ENCODE assay signal across 1 cellular context in the genomic region with DNA sequence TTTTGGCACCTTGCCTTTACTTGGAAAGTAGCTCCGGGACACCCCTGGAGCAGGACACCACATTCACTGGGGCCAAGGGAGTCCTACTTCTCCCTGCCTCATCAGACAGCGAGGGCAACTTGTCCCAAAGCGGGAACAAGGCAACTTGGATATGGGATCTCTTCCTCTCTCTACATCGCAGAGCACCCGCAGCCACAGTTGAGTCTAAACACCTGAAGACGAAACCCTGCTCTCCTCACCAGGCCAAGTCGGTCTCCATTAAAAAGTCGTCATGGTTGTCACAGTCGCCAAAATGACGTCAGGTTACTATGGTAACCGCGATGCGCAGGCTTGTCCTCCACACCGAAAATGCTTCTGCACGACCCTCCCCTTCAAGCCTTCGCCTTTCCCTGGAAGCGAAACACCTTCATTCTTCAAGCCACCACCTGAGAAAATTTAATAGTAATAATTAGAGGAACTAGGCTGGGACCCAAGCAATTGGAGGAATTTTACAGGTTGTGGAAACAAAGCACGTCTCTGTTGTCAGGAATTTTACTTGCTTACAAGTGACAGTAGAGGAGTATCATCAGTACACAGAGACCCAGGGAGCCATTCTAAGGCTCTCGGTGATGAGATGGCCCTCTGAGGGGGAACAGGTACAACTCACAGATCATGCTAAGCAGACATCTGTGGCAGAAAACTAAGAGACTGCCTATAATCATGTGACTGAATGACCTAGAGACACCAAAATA.
TF ChIP-seq lines count a peak whose summit lies in the region.

No MANE protein-coding gene starts in this region.

TF ChIP-seq in HepG2, 621 proteins besides CTCF, POLR2A, EP300 and RAD21:
- no peak for TF ChIP-seq ZNF20 (CRISPR knock-in tag; IDR thresholded peaks at IDR 0.05)
- no peak for TF ChIP-seq MYC (CRISPR knock-in tag; IDR thresholded peaks at IDR 0.05; ENCODE audit: borderline replicate concordance)
- no peak for TF ChIP-seq HMG20A (CRISPR knock-in tag; IDR thresholded peaks at IDR 0.05; ENCODE audit: borderline replicate concordance)
- TF ChIP-seq ZNF383 (CRISPR knock-in tag; IDR thresholded peaks at IDR 0.05; ENCODE audit: borderline replicate concordance) = no peak
- TF ChIP-seq ZBTB7B (CRISPR knock-in tag; IDR thresholded peaks at IDR 0.05) = no peak
- no peak for TF ChIP-seq ZNF713 (CRISPR knock-in tag; IDR thresholded peaks at IDR 0.05)
- TF ChIP-seq ZNF660 (CRISPR knock-in tag; IDR thresholded peaks at IDR 0.05; ENCODE audit: borderline replicate concordance, low read depth) = no peak
- no peak for TF ChIP-seq ZNF160 (CRISPR knock-in tag; IDR thresholded peaks at IDR 0.05)
- TF ChIP-seq, protein P1, sequence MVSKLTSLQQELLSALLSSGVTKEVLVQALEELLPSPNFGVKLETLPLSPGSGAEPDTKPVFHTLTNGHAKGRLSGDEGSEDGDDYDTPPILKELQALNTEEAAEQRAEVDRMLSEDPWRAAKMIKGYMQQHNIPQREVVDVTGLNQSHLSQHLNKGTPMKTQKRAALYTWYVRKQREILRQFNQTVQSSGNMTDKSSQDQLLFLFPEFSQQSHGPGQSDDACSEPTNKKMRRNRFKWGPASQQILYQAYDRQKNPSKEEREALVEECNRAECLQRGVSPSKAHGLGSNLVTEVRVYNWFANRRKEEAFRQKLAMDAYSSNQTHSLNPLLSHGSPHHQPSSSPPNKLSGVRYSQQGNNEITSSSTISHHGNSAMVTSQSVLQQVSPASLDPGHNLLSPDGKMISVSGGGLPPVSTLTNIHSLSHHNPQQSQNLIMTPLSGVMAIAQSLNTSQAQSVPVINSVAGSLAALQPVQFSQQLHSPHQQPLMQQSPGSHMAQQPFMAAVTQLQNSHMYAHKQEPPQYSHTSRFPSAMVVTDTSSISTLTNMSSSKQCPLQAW (CRISPR knock-in tag; IDR thresholded peaks at IDR 0.05) = no peak
- TF ChIP-seq, protein P2, sequence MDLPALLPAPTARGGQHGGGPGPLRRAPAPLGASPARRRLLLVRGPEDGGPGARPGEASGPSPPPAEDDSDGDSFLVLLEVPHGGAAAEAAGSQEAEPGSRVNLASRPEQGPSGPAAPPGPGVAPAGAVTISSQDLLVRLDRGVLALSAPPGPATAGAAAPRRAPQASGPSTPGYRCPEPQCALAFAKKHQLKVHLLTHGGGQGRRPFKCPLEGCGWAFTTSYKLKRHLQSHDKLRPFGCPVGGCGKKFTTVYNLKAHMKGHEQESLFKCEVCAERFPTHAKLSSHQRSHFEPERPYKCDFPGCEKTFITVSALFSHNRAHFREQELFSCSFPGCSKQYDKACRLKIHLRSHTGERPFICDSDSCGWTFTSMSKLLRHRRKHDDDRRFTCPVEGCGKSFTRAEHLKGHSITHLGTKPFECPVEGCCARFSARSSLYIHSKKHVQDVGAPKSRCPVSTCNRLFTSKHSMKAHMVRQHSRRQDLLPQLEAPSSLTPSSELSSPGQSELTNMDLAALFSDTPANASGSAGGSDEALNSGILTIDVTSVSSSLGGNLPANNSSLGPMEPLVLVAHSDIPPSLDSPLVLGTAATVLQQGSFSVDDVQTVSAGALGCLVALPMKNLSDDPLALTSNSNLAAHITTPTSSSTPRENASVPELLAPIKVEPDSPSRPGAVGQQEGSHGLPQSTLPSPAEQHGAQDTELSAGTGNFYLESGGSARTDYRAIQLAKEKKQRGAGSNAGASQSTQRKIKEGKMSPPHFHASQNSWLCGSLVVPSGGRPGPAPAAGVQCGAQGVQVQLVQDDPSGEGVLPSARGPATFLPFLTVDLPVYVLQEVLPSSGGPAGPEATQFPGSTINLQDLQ (CRISPR knock-in tag; IDR thresholded peaks at IDR 0.05) = no peak
- TF ChIP-seq, protein P3, sequence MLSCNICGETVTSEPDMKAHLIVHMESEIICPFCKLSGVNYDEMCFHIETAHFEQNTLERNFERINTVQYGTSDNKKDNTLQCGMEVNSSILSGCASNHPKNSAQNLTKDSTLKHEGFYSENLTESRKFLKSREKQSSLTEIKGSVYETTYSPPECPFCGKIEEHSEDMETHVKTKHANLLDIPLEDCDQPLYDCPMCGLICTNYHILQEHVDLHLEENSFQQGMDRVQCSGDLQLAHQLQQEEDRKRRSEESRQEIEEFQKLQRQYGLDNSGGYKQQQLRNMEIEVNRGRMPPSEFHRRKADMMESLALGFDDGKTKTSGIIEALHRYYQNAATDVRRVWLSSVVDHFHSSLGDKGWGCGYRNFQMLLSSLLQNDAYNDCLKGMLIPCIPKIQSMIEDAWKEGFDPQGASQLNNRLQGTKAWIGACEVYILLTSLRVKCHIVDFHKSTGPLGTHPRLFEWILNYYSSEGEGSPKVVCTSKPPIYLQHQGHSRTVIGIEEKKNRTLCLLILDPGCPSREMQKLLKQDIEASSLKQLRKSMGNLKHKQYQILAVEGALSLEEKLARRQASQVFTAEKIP (CRISPR knock-in tag; IDR thresholded peaks at IDR 0.05; ENCODE audit: borderline replicate concordance) = no peak
